Comparison of ENCODE assay signal across 9 cellular contexts in the genomic region with DNA sequence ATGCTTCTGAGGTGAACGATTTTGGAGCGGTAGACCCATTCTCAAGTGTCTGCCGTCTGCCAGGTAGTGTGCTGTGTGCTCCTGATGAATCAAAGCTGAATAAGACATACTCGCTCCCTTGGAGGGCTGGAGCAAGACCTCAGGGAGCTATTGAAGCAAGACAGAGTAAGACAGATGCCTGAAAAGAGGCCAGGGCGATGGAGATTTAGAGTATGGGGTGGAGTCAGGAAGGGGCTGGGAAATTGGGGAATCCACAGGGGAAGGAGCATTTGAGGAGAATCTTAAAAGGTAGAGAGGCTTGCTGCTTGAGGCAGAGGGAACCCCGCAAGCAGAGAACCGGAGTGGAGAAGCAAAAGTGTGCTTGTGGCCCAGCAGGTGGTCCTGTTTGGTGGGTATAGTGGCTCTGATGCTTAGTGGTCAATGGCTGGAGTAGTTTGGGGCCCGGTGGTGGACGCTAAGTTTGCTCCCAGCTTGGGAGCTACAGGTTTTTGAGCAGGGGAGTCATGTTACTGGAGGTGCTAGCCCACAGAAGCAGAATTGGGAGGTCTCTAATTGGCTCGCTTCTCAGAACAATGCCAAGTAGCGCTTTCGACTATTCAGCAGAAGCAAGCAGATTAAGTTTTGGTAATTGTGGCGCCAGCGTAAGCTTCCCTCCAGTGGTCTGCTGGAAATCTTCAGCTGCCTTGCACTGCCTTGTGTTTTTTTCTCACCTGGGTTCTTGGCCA. TPM values are rescaled to one million over a fixed set of nuclear protein-coding genes. Genes with fewer than 3 reads are reported as not detected.
DNase-seq lines count a peak whose midpoint lies in the region; ATAC-seq, FAIRE-seq and TF ChIP-seq lines count a peak whose summit lies in the region.
"Had no signal": no experiment of that assay in that cellular context is flagged by ENCODE, and none has a peak within 500 bp of the region (broad histone marks: within the 10 kb centered on the region; RNA-seq: fewer than 3 reads in every experiment).

No MANE protein-coding gene starts in this region.

- H3K27ac Mint-ChIP-seq in T-helper 17 cell (peak overlapping the region; percentile 94), glutamatergic neuron (ENCODE audit: unreplicated experiment) (no peak overlapping the region)

- H3F3A ChIP-seq in smooth muscle cell (ENCODE audit: low read depth): no peaks in the 10 kb centered on the region

- WGBS in A549 (ENCODE audit: missing lambda C conversion rate): 82% methylated on average over 14 of the region's 14 CpGs
- WGBS in smooth muscle cell (ENCODE audit: low lambda C conversion rate): 41% methylated on average over 14 of the region's 14 CpGs

- TF ChIP-seq POLR2A in A549 (IDR thresholded peaks at IDR 0.05; ENCODE audit: low read length): no peak

- no peak overlapping the region for H2AFZ ChIP-seq in smooth muscle cell (ENCODE audit: low read depth)

- H3K36me3 ChIP-seq in smooth muscle cell (ENCODE audit: low read depth): no peaks in the 10 kb centered on the region

- peak overlapping the region; percentile 18; the same call in 2 of the 3 replicates for H3K4me3 ChIP-seq in A549
- peak overlapping the region; percentile 53 for H3K4me3 ChIP-seq in smooth muscle cell

- TF ChIP-seq EP300 in A549 (IDR thresholded peaks at IDR 0.05): no peak

- peaks cover 2% of the 10 kb centered on the region for H3K9me3 Mint-ChIP-seq in glutamatergic neuron (ENCODE audit: unreplicated experiment)

- H3K9me3 ChIP-seq in A549: no peaks in the 10 kb centered on the region
- H3K9me3 ChIP-seq in T-helper 17 cell (ENCODE audit: control insufficient read depth, low read length, poor library complexity, severe bottlenecking): no peaks in the 10 kb centered on the region
- no peaks in the 10 kb centered on the region for H3K9me3 ChIP-seq in smooth muscle cell (replicated peaks; ENCODE audit: low read depth)

- CTCF ChIA-PET in A549 (lab: Yijun Ruan, JAX): interaction anchor here (0.5 to 13.2 kb wide), 19 partner anchors 11 to 246 kb away, joined by 3 to 186 read pairs (median 6); partner anchors contain the start of genes CNNM3 and KANSL3

- no peaks in the 10 kb centered on the region for H3K27me3 ChIP-seq in smooth muscle cell (ENCODE audit: low read depth)
- H3K27me3 ChIP-seq: foreskin keratinocyte had no signal

- H3K4me1 Mint-ChIP-seq in T-helper 17 cell: peaks cover 44% of the 10 kb centered on the region
- peaks cover 22% of the 10 kb centered on the region for H3K4me1 Mint-ChIP-seq in glutamatergic neuron (ENCODE audit: low read depth, unreplicated experiment)

- no peak for ATAC-seq in A549
- ATAC-seq in T-helper 17 cell: no peak
- no peak for ATAC-seq in HG03108 (IDR thresholded peaks at IDR 0.05; ENCODE audit: unreplicated experiment)
- ATAC-seq: foreskin keratinocyte had no signal

- peaks cover 38% of the 10 kb centered on the region for H3K4me1 ChIP-seq in A549
- H3K4me1 ChIP-seq in smooth muscle cell (ENCODE audit: low read depth): peaks cover 43% of the 10 kb centered on the region

- no peak overlapping the region for H3K9ac ChIP-seq in smooth muscle cell (ENCODE audit: low read depth)

- H4K20me1 ChIP-seq in smooth muscle cell (ENCODE audit: low read depth): peaks cover 36% of the 10 kb centered on the region

- H3K27me3 Mint-ChIP-seq in T-helper 17 cell (no peaks in the 10 kb centered on the region), glutamatergic neuron (ENCODE audit: unreplicated experiment) (peaks cover 2% of the 10 kb centered on the region)

- H3K36me3 Mint-ChIP-seq in T-helper 17 cell (ENCODE audit: low read depth): no peaks in the 10 kb centered on the region
- H3K36me3 Mint-ChIP-seq in glutamatergic neuron (ENCODE audit: unreplicated experiment): no peaks in the 10 kb centered on the region

- no peak for FAIRE-seq in A549 (lab: Jason Lieb, UNC)
- FAIRE-seq in RCC 7860 (lab: Jason Lieb, UNC): no peak

- H3K27ac ChIP-seq in A549 (peak overlapping the region in 1 of 2 experiments; percentile 36; a peak in 1 of 6 replicates), smooth muscle cell (ENCODE audit: low read depth) (no peak overlapping the region)
- H3K27ac ChIP-seq: foreskin keratinocyte had no signal

- no peak for TF ChIP-seq RAD21 in A549 (conservative IDR thresholded peaks at IDR 0.05 in 1 of 2, IDR thresholded peaks at IDR 0.05 in 1 of 2)

- POLR2A ChIA-PET in A549 (lab: Yijun Ruan, JAX): interaction anchor here (1.7 kb wide), 1 partner anchor 125 kb away, joined by 4 read pairs; the partner anchor contains the start of gene KANSL3

- H3K4me2 ChIP-seq in A549: peak overlapping the region; percentile 75
- peak overlapping the region; percentile 94 for H3K4me2 ChIP-seq in smooth muscle cell

- H3K79me2 ChIP-seq in smooth muscle cell (ENCODE audit: low read depth): peaks cover 38% of the 10 kb centered on the region

- H3K4me3 Mint-ChIP-seq in T-helper 17 cell (peak overlapping the region; percentile 96), glutamatergic neuron (ENCODE audit: unreplicated experiment) (peak overlapping the region; percentile 86)

- DNase-seq in A549 (ENCODE audit: low read depth in 1 of 2, low spot score in 1 of 2) (no peak), T-helper 17 cell (no peak), glutamatergic neuron (no peak), smooth muscle cell (lab: John Stamatoyannopoulos, UW; ENCODE audit: unreplicated experiment) (no peak), RCC 7860 (ENCODE audit: low spot score) (no peak), SIG-M5 (lab: John Stamatoyannopoulos, UW) (no peak)

- TF ChIP-seq CTCF in A549 (IDR thresholded peaks at IDR 0.05) (no peak), GM12872 (IDR thresholded peaks at IDR 0.05; ENCODE audit: insufficient read depth, low read depth, low read length) (peak; percentile 0; the same call in 1 of the 3 replicates), glutamatergic neuron (IDR thresholded peaks at IDR 0.05; ENCODE audit: partially characterized antibody, unreplicated experiment) (no peak), smooth muscle cell (IDR thresholded peaks at IDR 0.05; ENCODE audit: borderline replicate concordance, insufficient read depth, poor library complexity, severe bottlenecking) (no peak)

TF ChIP-seq in A549, 52 proteins besides CTCF, POLR2A, EP300 and RAD21:
- no peak for TF ChIP-seq SREBF2 (IDR thresholded peaks at IDR 0.05)
- no peak for TF ChIP-seq POLR2AphosphoS2 (conservative IDR thresholded peaks at IDR 0.05; ENCODE audit: low read length)
- no peak for TF ChIP-seq RFX5 (IDR thresholded peaks at IDR 0.05)
- no peak for TF ChIP-seq HOXB5 (CRISPR knock-in tag; IDR thresholded peaks at IDR 0.05)
- no peak for TF ChIP-seq SMC3 (IDR thresholded peaks at IDR 0.05)
- TF ChIP-seq, protein P1, sequence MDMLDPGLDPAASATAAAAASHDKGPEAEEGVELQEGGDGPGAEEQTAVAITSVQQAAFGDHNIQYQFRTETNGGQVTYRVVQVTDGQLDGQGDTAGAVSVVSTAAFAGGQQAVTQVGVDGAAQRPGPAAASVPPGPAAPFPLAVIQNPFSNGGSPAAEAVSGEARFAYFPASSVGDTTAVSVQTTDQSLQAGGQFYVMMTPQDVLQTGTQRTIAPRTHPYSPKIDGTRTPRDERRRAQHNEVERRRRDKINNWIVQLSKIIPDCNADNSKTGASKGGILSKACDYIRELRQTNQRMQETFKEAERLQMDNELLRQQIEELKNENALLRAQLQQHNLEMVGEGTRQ (IDR thresholded peaks at IDR 0.05): no peak
- TF ChIP-seq HEYL (CRISPR knock-in tag; IDR thresholded peaks at IDR 0.05): no peak
- no peak for TF ChIP-seq ELK1 (IDR thresholded peaks at IDR 0.05; ENCODE audit: low read depth, low read length)
- TF ChIP-seq FOSB (CRISPR knock-in tag; IDR thresholded peaks at IDR 0.05): no peak
- no peak for TF ChIP-seq RARB (CRISPR knock-in tag; IDR thresholded peaks at IDR 0.05)

RNA-seq across cellular contexts. Expression of gene CNNM4, which starts 2.0 kb away (rescaled TPM):
- polyA plus RNA-seq in A549 (2011; rRNA removed): 11.2 and 15.0 TPM in 2 replicates
- polyA plus RNA-seq in A549 (2012; cell fraction: cytosol; rRNA removed): 9.5 and 13.5 TPM in 2 replicates
- 16.3 and 16.6 TPM in 2 replicates for polyA plus RNA-seq in A549 (2012; cell fraction: nucleus; rRNA removed)
- 8.5 to 8.8 TPM (median 8.8 TPM) in 3 replicates for polyA plus RNA-seq in A549 (2017; fragmentation: RNase III; extraction: RNeasy Plus Mini Kit Qiagen cat#74134 plus additional on column Dnase treatment)
- 17.7 and 17.8 TPM in 2 replicates for polyA minus RNA-seq in A549 (2011; rRNA and poly(A)+ RNA removed)
- total RNA-seq in T-helper 17 cell: 1 to 10 TPM; 6.4 to 8.1 TPM
- 15.4 TPM for total RNA-seq in glutamatergic neuron (ENCODE audit: unreplicated experiment)
- 4.4 and 7.2 TPM in 2 replicates for total RNA-seq in smooth muscle cell
- polyA plus RNA-seq in smooth muscle cell: 9.3 and 10.1 TPM in 2 replicates

RNA-seq across cellular contexts. Expression of gene LMAN2L, which starts 22.8 kb away (rescaled TPM):
- polyA plus RNA-seq in A549 (2011; rRNA removed) (28.0 and 31.8 TPM in 2 replicates), A549 (2017; fragmentation: RNase III; extraction: RNeasy Plus Mini Kit Qiagen cat#74134 plus additional on column Dnase treatment) (24.3 to 25.4 TPM (median 24.8 TPM) in 3 replicates), smooth muscle cell (32.5 and 32.9 TPM in 2 replicates)
- polyA plus RNA-seq in A549 (2012; cell fraction: cytosol; rRNA removed): 19.7 and 22.5 TPM in 2 replicates
- polyA plus RNA-seq in A549 (2012; cell fraction: nucleus; rRNA removed): 17.6 and 19.7 TPM in 2 replicates
- 19.1 and 19.4 TPM in 2 replicates for polyA minus RNA-seq in A549 (2011; rRNA and poly(A)+ RNA removed)
- total RNA-seq in T-helper 17 cell (1 to 10 TPM; 3.6 to 7.1 TPM), glutamatergic neuron (ENCODE audit: unreplicated experiment) (14.0 TPM), smooth muscle cell (19.1 and 26.2 TPM in 2 replicates)

RNA-seq across cellular contexts. Expression of gene CNNM3, which starts 53.4 kb away (rescaled TPM):
- polyA plus RNA-seq in A549 (2011; rRNA removed) (11.8 and 13.6 TPM in 2 replicates), A549 (2017; fragmentation: RNase III; extraction: RNeasy Plus Mini Kit Qiagen cat#74134 plus additional on column Dnase treatment) (13.2 to 15.3 TPM (median 14.1 TPM) in 3 replicates), smooth muscle cell (4.8 and 5.5 TPM in 2 replicates)
- 21.7 and 24.2 TPM in 2 replicates for polyA plus RNA-seq in A549 (2012; cell fraction: cytosol; rRNA removed)
- polyA plus RNA-seq in A549 (2012; cell fraction: nucleus; rRNA removed): 36.8 and 49.9 TPM in 2 replicates
- 27.2 and 43.9 TPM in 2 replicates for polyA minus RNA-seq in A549 (2011; rRNA and poly(A)+ RNA removed)
- total RNA-seq in T-helper 17 cell (10 to 100 TPM; 30.8 to 39.5 TPM), glutamatergic neuron (ENCODE audit: unreplicated experiment) (22.3 TPM), smooth muscle cell (2.4 and 3.2 TPM in 2 replicates)
